Comparison of ENCODE assay signal across 20 cellular contexts in the genomic region with DNA sequence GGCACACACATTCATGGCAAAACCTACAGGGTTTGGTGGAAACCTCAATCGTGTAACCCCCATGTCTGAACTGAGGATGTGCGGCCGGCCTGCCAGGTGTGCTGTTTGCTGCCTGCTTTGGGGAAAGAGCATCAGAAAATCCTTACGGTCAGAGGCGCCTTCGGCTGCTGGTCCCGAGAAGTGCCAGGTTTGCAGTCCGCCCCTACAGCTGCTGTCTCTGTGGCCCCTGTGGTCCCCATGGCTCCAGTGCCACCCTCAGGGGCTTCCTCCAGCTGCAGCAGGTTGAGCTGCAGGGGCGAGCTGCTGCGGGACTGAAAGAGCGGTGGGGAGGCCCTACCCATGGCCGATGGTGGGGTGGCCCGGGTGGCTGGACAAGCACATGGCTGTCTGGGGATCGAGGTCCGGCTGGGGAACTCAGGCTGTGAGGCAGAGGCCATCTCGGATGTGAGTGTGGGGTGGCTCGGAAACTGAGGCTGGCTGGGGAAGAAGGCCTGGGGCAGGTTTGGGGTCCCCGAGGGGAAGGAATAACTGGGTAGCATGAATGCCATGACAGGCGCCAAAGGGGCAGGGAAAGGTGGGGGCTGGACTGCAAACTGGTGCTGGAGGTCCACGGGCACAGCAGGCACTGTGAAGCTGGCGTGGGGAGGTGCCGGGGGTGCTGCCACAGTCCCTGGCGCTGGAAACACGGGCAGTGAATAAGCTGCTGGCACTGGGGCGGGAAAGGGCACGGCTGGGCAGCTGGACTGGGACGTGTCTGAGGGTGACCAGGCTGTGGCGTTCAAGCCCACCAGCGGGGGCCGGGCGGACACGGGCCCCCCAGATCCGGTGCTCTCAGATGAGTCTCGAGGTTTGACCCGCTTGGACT. TPM values are rescaled to one million over a fixed set of nuclear protein-coding genes. Genes with fewer than 3 reads are reported as not detected.
DNase-seq lines count a peak whose midpoint lies in the region; ATAC-seq, FAIRE-seq and TF ChIP-seq lines count a peak whose summit lies in the region.
"Had no signal": no experiment of that assay in that cellular context is flagged by ENCODE, and none has a peak within 500 bp of the region (broad histone marks: within the 10 kb centered on the region; RNA-seq: fewer than 3 reads in every experiment).

No MANE protein-coding gene starts in this region.

- H2BK5ac ChIP-seq in IMR-90 (ENCODE audit: low read depth, low read length, poor library complexity, severe bottlenecking): no peak overlapping the region
- H2BK5ac ChIP-seq in trophoblast cell (ENCODE audit: low read depth, low read length, poor library complexity): no peak overlapping the region

- no peak for TF ChIP-seq CTCF in IMR-90 (conservative IDR thresholded peaks at IDR 0.05; ENCODE audit: low read depth, low read length)
- TF ChIP-seq CTCF in kidney (IDR thresholded peaks at IDR 0.05; ENCODE audit: borderline replicate concordance, extremely low read depth, insufficient read depth): no peak

- no peak overlapping the region for H3K14ac ChIP-seq in IMR-90 (replicated peaks; ENCODE audit: low read depth, low read length)
- no peak overlapping the region for H3K14ac ChIP-seq in trophoblast cell (ENCODE audit: low read length)

- H2BK120ac ChIP-seq in IMR-90 (ENCODE audit: low read depth, low read length) (no peak overlapping the region), trophoblast cell (ENCODE audit: insufficient read depth, low read length, poor library complexity) (no peak overlapping the region)

- no peak for TF ChIP-seq RAD21 in IMR-90 (IDR thresholded peaks at IDR 0.05; ENCODE audit: low read length)

- H3K4me3 Mint-ChIP-seq in T-helper 17 cell: no peak overlapping the region
- H3K4me3 Mint-ChIP-seq: CD8-positive, alpha-beta T cell; HFFc6 had no signal

- no peak for TF ChIP-seq POLR2A in IMR-90 (IDR thresholded peaks at IDR 0.05; ENCODE audit: low read depth, low read length)

- H2BK20ac ChIP-seq in IMR-90 (ENCODE audit: low read depth, low read length): no peak overlapping the region

- H2AK5ac ChIP-seq in IMR-90 (ENCODE audit: low read depth, low read length): no peak overlapping the region
- no peak overlapping the region for H2AK5ac ChIP-seq in trophoblast cell (ENCODE audit: low read length)

- H3K79me2 ChIP-seq in trophoblast cell (ENCODE audit: control insufficient read depth, insufficient read depth, low read length, poor library complexity): no peaks in the 10 kb centered on the region

- 0 out of 2 replicates have a peak, but pooled peaks cover 4% of the 10 kb centered on the region for H4K20me1 ChIP-seq in IMR-90 (ENCODE audit: insufficient read depth, low read length)

- H2BK12ac ChIP-seq in trophoblast cell (ENCODE audit: low read length): no peak overlapping the region

- no peaks in the 10 kb centered on the region for H3K9me1 ChIP-seq in IMR-90 (ENCODE audit: insufficient read depth, low read length)

- no peaks in the 10 kb centered on the region for H3K27me3 Mint-ChIP-seq in T-helper 17 cell

- intact Hi-C loops in Right ventricle myocardium inferior (cut with DNase I): no loop called here
- intact Hi-C loops in cardiac septum (cut with DNase I): no loop called here
- intact Hi-C loops in IMR-90 (cut with micrococcal nuclease): no loop called here
- intact Hi-C loops in kidney (cut with DNase I): no loop called here

- no peak overlapping the region for H3K4ac ChIP-seq in IMR-90 (ENCODE audit: low read depth, low read length)
- H3K4ac ChIP-seq in trophoblast cell (ENCODE audit: low read depth, low read length): no peak overlapping the region

- H3K9me3 ChIP-seq in IMR-90 (ENCODE audit: control insufficient read depth, insufficient read depth, low read length): no peaks in the 10 kb centered on the region
- no peaks in the 10 kb centered on the region for H3K9me3 ChIP-seq in kidney (ENCODE audit: control insufficient read depth in 1 of 2, low read length in 2 of 2)
- H3K9me3 ChIP-seq in trophoblast cell (ENCODE audit: insufficient read depth, low read depth, low read length): no peaks in the 10 kb centered on the region
- H3K9me3 ChIP-seq in T-helper 17 cell (ENCODE audit: control insufficient read depth, low read length, poor library complexity, severe bottlenecking): no peaks in the 10 kb centered on the region
- H3K9me3 ChIP-seq: BE2C had no signal

- no peaks in the 10 kb centered on the region for H3K36me3 Mint-ChIP-seq in T-helper 17 cell (ENCODE audit: low read depth)

- no peak for ATAC-seq in Right ventricle myocardium inferior
- no peak for ATAC-seq in IMR-90 (ENCODE audit: low read depth)
- no peak for ATAC-seq in T-helper 17 cell
- no peak for ATAC-seq in GM21515 (IDR thresholded peaks at IDR 0.05; ENCODE audit: unreplicated experiment)
- ATAC-seq: CD8-positive, alpha-beta T cell had no signal

- H4K91ac ChIP-seq in IMR-90 (ENCODE audit: insufficient read depth, low read depth, low read length): no peak overlapping the region
- H4K91ac ChIP-seq in trophoblast cell (ENCODE audit: low read depth, low read length): no peak overlapping the region

- H3K27me3 ChIP-seq in IMR-90 (ENCODE audit: control insufficient read depth, insufficient read depth, low read length): no peaks in the 10 kb centered on the region
- H3K27me3 ChIP-seq in trophoblast cell (ENCODE audit: insufficient read depth, low read length): no peaks in the 10 kb centered on the region
- H3K27me3 ChIP-seq: BE2C had no signal

- H3K36me3 ChIP-seq in IMR-90 (ENCODE audit: control insufficient read depth, insufficient read depth, low read length): peaks cover 22% of the 10 kb centered on the region
- H3K36me3 ChIP-seq in kidney (ENCODE audit: control insufficient read depth in 1 of 2, insufficient read depth in 2 of 2, low read length in 2 of 2): peaks cover 36 to 58% of the 10 kb centered on the region in 2 donors
- peaks cover 3 to 5% of the 10 kb centered on the region in 2 experiments for H3K36me3 ChIP-seq in trophoblast cell (ENCODE audit: control insufficient read depth in 1 of 2, insufficient read depth in 2 of 2, low read length in 2 of 2)

- H3K23ac ChIP-seq in IMR-90 (ENCODE audit: low read depth, low read length): no peak overlapping the region
- no peak overlapping the region for H3K23ac ChIP-seq in trophoblast cell (ENCODE audit: low read length)

- CTCF ChIA-PET in IMR-90 (lab: Yijun Ruan, JAX): no interaction called here

- no peak for FAIRE-seq in kidney (lab: Jason Lieb, UNC)
- FAIRE-seq: A204.1, D721Med, GM12892 had no signal

- no peak overlapping the region for H3K27ac Mint-ChIP-seq in T-helper 17 cell
- H3K27ac Mint-ChIP-seq: CD8-positive, alpha-beta T cell; HFFc6 had no signal

- no peak overlapping the region for H4K5ac ChIP-seq in IMR-90 (ENCODE audit: low read depth, low read length)

- in situ Hi-C loops in IMR-90 (cut with MboI; ENCODE audit: low sequenced_read_pairs): no loop called here

- POLR2A ChIA-PET in IMR-90 (lab: Charles Lee; ENCODE audit: unreplicated experiment): no interaction called here

- H3K4me1 Mint-ChIP-seq in T-helper 17 cell: no peaks in the 10 kb centered on the region

- WGBS in IMR-90 (ENCODE audit: extremely low coverage in 2 of 2, insufficient read length in 1 of 2), 2 experiments: 96% methylated on average over 22 of the region's 35 CpGs; no CpG with 5 or more reads in 1 of the 2 experiments
- WGBS in trophoblast cell (ENCODE audit: extremely low coverage, insufficient coverage, insufficient read length): no CpG with 5 or more reads among the region's 35 CpGs

- H3K79me1 ChIP-seq in IMR-90 (ENCODE audit: low read depth in 1 of 2, low read length in 2 of 2) (no peaks in the 10 kb centered on the region), trophoblast cell (ENCODE audit: low read length) (no peaks in the 10 kb centered on the region)

- H3K4me1 ChIP-seq in IMR-90 (ENCODE audit: control insufficient read depth, insufficient read depth, low read length) (no peaks in the 10 kb centered on the region), kidney (ENCODE audit: control insufficient read depth in 1 of 2, insufficient read depth in 1 of 2, low read depth in 1 of 2, low read length in 2 of 2) (peaks cover 4 to 6% of the 10 kb centered on the region in 2 donors), trophoblast cell (ENCODE audit: control insufficient read depth in 1 of 2, insufficient read depth in 2 of 2, low read length in 2 of 2) (no peaks in the 10 kb centered on the region)

- H3K4me2 ChIP-seq in IMR-90 (ENCODE audit: low read depth, low read length) (no peak overlapping the region), trophoblast cell (ENCODE audit: low read length) (no peak overlapping the region)

- dilution Hi-C loops in IMR-90 (cut with HindIII; ENCODE audit: low sequenced_read_pairs, unreplicated experiment): no loop called here

- no peak overlapping the region for H2BK15ac ChIP-seq in IMR-90 (ENCODE audit: low read depth, low read length)

- no peak overlapping the region for H3K27ac ChIP-seq in IMR-90 (ENCODE audit: insufficient read depth, low read length)
- no peak overlapping the region for H3K27ac ChIP-seq in kidney (ENCODE audit: low read depth in 2 of 2, low read length in 2 of 2)
- no peak overlapping the region for H3K27ac ChIP-seq in trophoblast cell (ENCODE audit: low read depth, low read length)
- H3K27ac ChIP-seq: C4-2B had no signal

- H3K56ac ChIP-seq in IMR-90 (ENCODE audit: extremely low read depth, insufficient read depth, low read length): no peak overlapping the region

- H3K9ac ChIP-seq in IMR-90 (ENCODE audit: low read depth, low read length) (no peak overlapping the region), kidney (ENCODE audit: low read length in 2 of 2) (no peak overlapping the region), trophoblast cell (ENCODE audit: low read length) (no peak overlapping the region)

- H4K8ac ChIP-seq in IMR-90 (ENCODE audit: low read depth in 2 of 2, low read length in 2 of 2) (no peak overlapping the region), trophoblast cell (ENCODE audit: low read depth, low read length) (no peak overlapping the region)

- DNase-seq in Right ventricle myocardium inferior (ENCODE audit: missing footprints) (peak; percentile 60), cardiac septum (ENCODE audit: low spot score) (no peak), IMR-90 (no peak), kidney (peak; percentile 73), trophoblast cell (no peak), T-helper 17 cell (no peak), NCI-H524 treated with DMSO at 0.1 percent for 48 hours (lab: John Stamatoyannopoulos, UW) (no peak)
- DNase-seq: BE2C; CD8-positive, alpha-beta T cell; COR-L47; DMS153; DND-41; GDM1; HCEC 1CT; HFFc6 had no signal

- H2AK9ac ChIP-seq in IMR-90 (replicated peaks; ENCODE audit: low read depth, low read length, poor library complexity): peak overlapping the region; percentile 26

- H3K4me3 ChIP-seq in IMR-90 (ENCODE audit: insufficient read depth, low read depth, low read length) (no peak overlapping the region), kidney (ENCODE audit: low read length in 2 of 2) (no peak overlapping the region), trophoblast cell (ENCODE audit: low read depth, low read length) (peak overlapping the region; percentile 16)

- no peak overlapping the region for H4K12ac ChIP-seq in trophoblast cell (ENCODE audit: low read depth, low read length)

- no TSS peak for BruUV-seq in IMR-90 (replicated peaks; lab: Mats Ljungman, UMichigan)

- H3K18ac ChIP-seq in IMR-90 (ENCODE audit: low read depth, low read length) (no peak overlapping the region), trophoblast cell (ENCODE audit: low read length) (no peak overlapping the region)

- no peak overlapping the region for H2AFZ ChIP-seq in IMR-90 (replicated peaks; ENCODE audit: low read length, poor library complexity)
- H2AFZ ChIP-seq in trophoblast cell (ENCODE audit: insufficient read depth, low read length, poor library complexity): no peak overlapping the region

RNA-seq across cellular contexts. Expression of a gene that starts 13.2 kb away (rescaled TPM):
- total RNA-seq in Right ventricle myocardium inferior: 4.3 TPM
- total RNA-seq in cardiac septum: 2.7 TPM
- total RNA-seq in IMR-90 (2012; rRNA removed): 1.3 and 1.4 TPM in 2 replicates
- 3.3 TPM in 2 replicates for polyA plus RNA-seq in IMR-90 (2012; rRNA removed)
- 3.6 and 6.2 TPM in 2 replicates for polyA plus RNA-seq in IMR-90 (2012; cell fraction: cytosol; rRNA removed)
- 9.5 and 25.2 TPM in 2 replicates for polyA plus RNA-seq in IMR-90 (2012; cell fraction: nucleus; rRNA removed; ENCODE audit: low replicate concordance)
- total RNA-seq in kidney: 5.2 TPM
- 5.5 TPM for polyA plus RNA-seq in kidney (ENCODE audit: insufficient read depth, low read depth, low replicate concordance)
- 4.2 and 4.3 TPM in 2 replicates for polyA plus RNA-seq in trophoblast cell (2013)
- 1 to 10 TPM in 1 of 2 donors, under 1 TPM in 1; 0.47 to 1.3 TPM for total RNA-seq in T-helper 17 cell

RNA-seq across cellular contexts. Expression of a gene that starts 35.4 kb away (rescaled TPM):
- total RNA-seq in Right ventricle myocardium inferior (4.7 TPM), cardiac septum (13.0 TPM), IMR-90 (2012; rRNA removed) (2.8 and 3.2 TPM in 2 replicates), kidney (28.4 TPM), T-helper 17 cell (10 to 100 TPM; 40.7 to 40.8 TPM)
- polyA plus RNA-seq in IMR-90 (2012; rRNA removed) (1.7 and 2.1 TPM in 2 replicates), kidney (ENCODE audit: insufficient read depth, low read depth, low replicate concordance) (1.8 TPM)
- 0.60 and 0.80 TPM in 2 replicates for polyA plus RNA-seq in IMR-90 (2012; cell fraction: cytosol; rRNA removed)
- 4.5 and 5.2 TPM in 2 replicates for polyA plus RNA-seq in IMR-90 (2012; cell fraction: nucleus; rRNA removed; ENCODE audit: low replicate concordance)
- 2.0 and 2.2 TPM in 2 replicates for polyA plus RNA-seq in trophoblast cell (2013)

RNA-seq across cellular contexts. Expression of a gene that starts 49.5 kb away (rescaled TPM):
- total RNA-seq in Right ventricle myocardium inferior (26.2 TPM), cardiac septum (29.5 TPM), IMR-90 (2012; rRNA removed) (13.3 and 15.3 TPM in 2 replicates), kidney (47.7 TPM), T-helper 17 cell (100 to 1,000 TPM; 114 to 123 TPM)
- polyA plus RNA-seq in IMR-90 (2012; rRNA removed) (44.2 and 44.4 TPM in 2 replicates), kidney (ENCODE audit: insufficient read depth, low read depth, low replicate concordance) (38.4 TPM)
- polyA plus RNA-seq in IMR-90 (2012; cell fraction: cytosol; rRNA removed): 23.3 and 46.0 TPM in 2 replicates
- 79.8 and 140 TPM in 2 replicates for polyA plus RNA-seq in IMR-90 (2012; cell fraction: nucleus; rRNA removed; ENCODE audit: low replicate concordance)
- polyA plus RNA-seq in trophoblast cell (2013): 20.9 and 21.5 TPM in 2 replicates

Comparison
In these comparisons a context has a peak if more than half of its experiments do, and no peak if none do; other contexts are left out.
1. DNase-seq: peak in Right ventricle myocardium inferior (single experiment) and kidney (single experiment); none in cardiac septum (single experiment), IMR-90 (single experiment), trophoblast cell (0 of 2), T-helper 17 cell (0 of 3) and NCI-H524 treated with DMSO at 0.1 percent for 48 hours (single experiment).